ENCODE assay signal across 15 cellular contexts in the genomic region with DNA sequence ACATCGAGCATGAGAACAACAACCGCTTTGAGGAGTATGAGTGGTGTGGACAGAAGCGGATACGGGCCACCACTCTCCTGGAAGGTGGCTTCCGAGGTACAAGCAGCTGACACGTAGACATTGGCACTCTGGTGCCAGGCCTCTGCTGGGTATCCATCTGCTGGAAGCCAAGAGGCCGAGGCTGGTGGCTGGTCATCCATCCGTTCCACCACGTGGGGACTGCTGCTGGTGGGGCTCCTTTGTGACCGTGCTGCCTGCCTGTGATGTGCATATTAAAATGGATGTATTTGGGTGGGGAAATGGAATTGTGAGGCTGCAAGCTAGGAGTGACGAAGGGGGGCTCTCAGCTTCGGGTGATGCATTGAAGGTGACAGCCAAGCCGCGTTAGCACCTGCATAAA. TPM values are rescaled to one million over a fixed set of nuclear protein-coding genes. Genes with fewer than 3 reads are reported as not detected.
"Had no signal": no experiment of that assay in that cellular context is flagged by ENCODE, and none has a peak within 500 bp of the region (broad histone marks: within the 10 kb centered on the region; RNA-seq: fewer than 3 reads in every experiment).

No MANE protein-coding gene starts in this region.

- H3K27ac ChIP-seq: upper lobe of left lung had no signal

- H3K9me3 ChIP-seq: upper lobe of left lung had no signal

- H3K27ac Mint-ChIP-seq: activated CD8-positive, alpha-beta memory T cell treated with anti-CD3 and anti-CD28 coated beads, Interleukin-2, amount 10 ng/mL, durations not matched to agents 7 days and 5 days; nephron; stimulated activated memory B cell treated with anti-CD40 and anti-IgM and Interleukin-4, amounts not matched to agents 10 μg/mL and 1 μg/mL and 100 μg/mL, for 72 hours had no signal

- H3K27me3 ChIP-seq: dorsolateral prefrontal cortex, upper lobe of left lung had no signal

- H3K27me3 Mint-ChIP-seq: activated CD8-positive, alpha-beta memory T cell treated with anti-CD3 and anti-CD28 coated beads, Interleukin-2, amount 10 ng/mL, durations not matched to agents 7 days and 5 days; stimulated activated memory B cell treated with anti-CD40 and anti-IgM and Interleukin-4, amounts not matched to agents 10 μg/mL and 1 μg/mL and 100 μg/mL, for 72 hours had no signal

- DNase-seq: activated CD4-positive, alpha-beta T cell treated with anti-CD3 and anti-CD28 coated beads, Interleukin-2, amount 50 U/mL, for 4 hours; activated CD8-positive, alpha-beta memory T cell treated with anti-CD3 and anti-CD28 coated beads, Interleukin-2, amount 10 ng/mL, durations not matched to agents 7 days and 5 days; activated effector memory CD4-positive, alpha-beta T cell treated with Interleukin-2 at 50 U/mL for 16 hours; activated naive CD4-positive, alpha-beta T cell treated with anti-CD3 and anti-CD28 coated beads, Interleukin-2, amount 50 U/mL, for 16 hours; activated T-cell treated with anti-CD3 and anti-CD28 coated beads, Interleukin-2, amount 50 U/mL, for 1 hour; left ventricle myocardium superior; mesendoderm; stimulated activated CD4-positive, alpha-beta T cell treated with anti-CD3 and anti-CD28 coated beads, Interleukin-2, amount 100 ng/mL, for 24 hours; upper lobe of left lung had no signal

- H3K9me3 Mint-ChIP-seq: nephron; stimulated activated memory B cell treated with anti-CD40 and anti-IgM and Interleukin-4, amounts not matched to agents 10 μg/mL and 1 μg/mL and 100 μg/mL, for 72 hours had no signal

- H3K4me3 ChIP-seq: dorsolateral prefrontal cortex, upper lobe of left lung had no signal

- ATAC-seq: activated CD4-positive, CD25-positive, alpha-beta regulatory T cell treated with anti-CD3 and anti-CD28 coated beads, Interleukin-2, amount 50 U/mL, for 24 hours; activated CD8-positive, alpha-beta memory T cell treated with anti-CD3 and anti-CD28 coated beads, Interleukin-2, amount 10 ng/mL, durations not matched to agents 7 days and 5 days; left ventricle myocardium superior; sciatic nerve; stimulated activated memory B cell treated with anti-CD40 and anti-IgM and Interleukin-4, amounts not matched to agents 10 μg/mL and 1 μg/mL and 100 μg/mL, for 72 hours had no signal

- H3K4me3 Mint-ChIP-seq: activated CD8-positive, alpha-beta memory T cell treated with anti-CD3 and anti-CD28 coated beads, Interleukin-2, amount 10 ng/mL, durations not matched to agents 7 days and 5 days; nephron; stimulated activated memory B cell treated with anti-CD40 and anti-IgM and Interleukin-4, amounts not matched to agents 10 μg/mL and 1 μg/mL and 100 μg/mL, for 72 hours had no signal

RNA-seq across cellular contexts. Expression of a gene that starts 38.4 kb away (rescaled TPM):
- total RNA-seq: pulmonary artery endothelial cell had no signal
